ENCODE assay signal across 8 cellular contexts in the genomic region with DNA sequence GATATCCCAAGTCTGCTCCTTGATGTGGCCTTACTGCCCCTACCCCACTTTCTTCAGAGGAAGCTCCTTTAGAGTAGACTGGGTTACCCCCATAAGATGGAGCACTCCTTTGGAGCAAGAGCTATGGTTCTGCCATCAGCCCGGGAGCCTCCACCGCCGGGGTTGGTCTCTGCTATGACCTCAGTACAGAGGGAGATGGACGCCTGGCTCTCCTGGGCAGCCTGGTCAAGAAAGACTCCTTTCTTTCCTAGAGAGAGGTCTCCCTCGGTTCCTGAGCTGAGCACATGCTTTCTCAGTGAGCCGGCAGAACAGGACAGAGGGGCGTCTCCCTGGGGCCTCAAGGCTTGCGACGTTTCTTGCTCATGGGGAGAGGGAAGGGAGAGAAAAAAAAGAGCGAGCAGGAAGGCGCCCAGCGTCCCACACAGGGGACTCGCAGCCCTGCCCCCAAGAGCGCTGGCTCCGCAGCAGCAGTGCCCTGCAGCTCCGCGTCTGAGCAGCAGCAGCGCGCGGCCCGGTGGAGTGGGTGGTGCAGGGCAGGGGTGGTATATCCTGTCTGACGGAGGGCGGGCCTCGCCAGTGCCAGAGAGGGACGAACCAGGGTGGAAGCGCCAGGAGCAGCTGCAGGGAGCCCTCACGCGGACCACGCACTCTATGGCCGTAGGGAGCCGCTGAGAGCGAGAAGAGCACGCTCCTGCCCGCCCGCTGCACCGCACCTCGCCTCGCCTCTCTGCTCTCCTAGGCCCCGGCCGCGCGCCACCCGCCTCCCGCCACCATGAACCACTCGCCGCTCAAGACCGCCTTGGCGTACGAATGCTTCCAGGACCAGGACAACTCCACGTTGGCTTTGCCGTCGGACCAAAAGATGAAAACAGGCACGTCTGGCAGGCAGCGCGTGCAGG. TPM values are rescaled to one million over a fixed set of nuclear protein-coding genes. Genes with fewer than 3 reads are reported as not detected.
DNase-seq lines count a peak whose midpoint lies in the region; ATAC-seq and TF ChIP-seq lines count a peak whose summit lies in the region.

TSS of gene PKP1 (plus strand) at position 576 of the 899 bp plus-strand sequence. CDS start at position 773, 197 bp downstream.

- intact Hi-C loops in colonic mucosa (cut with DNase I) (no loop called here), upper lobe of right lung (cut with DNase I) (no loop called here)

- H3K9me3 ChIP-seq in colonic mucosa (no peaks in the 10 kb centered on the region), upper lobe of right lung (no peaks in the 10 kb centered on the region)

- H3K36me3 ChIP-seq in colonic mucosa = no peaks in the 10 kb centered on the region
- H3K36me3 ChIP-seq in upper lobe of right lung = no peaks in the 10 kb centered on the region

- peak within 1 kb of the TSS in 1 of 2 donors; percentile 20 for H3K9ac ChIP-seq in colonic mucosa (ENCODE audit: low read depth in 2 of 2, low read length in 2 of 2)

- no peak within 1 kb of the TSS for H3K4me3 ChIP-seq in colonic mucosa
- H3K4me3 ChIP-seq in upper lobe of right lung = peak within 1 kb of the TSS; percentile 12

- no peak for TF ChIP-seq CTCF in colonic mucosa (IDR thresholded peaks at IDR 0.05)
- no peak for TF ChIP-seq CTCF in upper lobe of right lung (IDR thresholded peaks at IDR 0.05)

- H3K27me3 ChIP-seq in colonic mucosa (peaks cover 23% of the 10 kb centered on the region), upper lobe of right lung (peaks cover 27% of the 10 kb centered on the region)

- ATAC-seq in upper lobe of right lung = peak; percentile 80

- DNase-seq in stimulated activated CD4-positive, alpha-beta T cell treated with anti-CD3 and anti-CD28 coated beads, Interleukin-12 subunit alpha, Interleukin-12 subunit beta, amount 100 ng/mL, for 4 hours = peak; percentile 7
- no peak for DNase-seq in stimulated activated CD4-positive, alpha-beta T cell treated with anti-CD3 and anti-CD28 coated beads, Interleukin-4, amount 100 ng/mL, for 24 hours
- DNase-seq in colonic mucosa (peak; percentile 69), mesenteric fat pad (ENCODE audit: low spot score) (no peak), upper lobe of right lung (peak; percentile 74), NCI-H748 treated with DMSO at 0.1 percent for 48 hours (lab: John Stamatoyannopoulos, UW) (no peak), cortex of kidney (lab: John Stamatoyannopoulos, UW) (no peak), NCI-H1105 (lab: John Stamatoyannopoulos, UW) (no peak)

- peaks cover 8% of the 10 kb centered on the region for H3K4me1 ChIP-seq in colonic mucosa
- H3K4me1 ChIP-seq in upper lobe of right lung = no peaks in the 10 kb centered on the region

- H3K27ac ChIP-seq in colonic mucosa (no peak within 1 kb of the TSS), upper lobe of right lung (no peak within 1 kb of the TSS)

RNA-seq across cellular contexts. Expression of gene PKP1, which starts in this region (rescaled TPM):
- total RNA-seq in colonic mucosa = under 1 TPM; 0.54 to 0.74 TPM
- total RNA-seq in mesenteric fat pad = 11.5 TPM
- total RNA-seq in upper lobe of right lung = 0.69 TPM

Comparison
In these comparisons a context has a peak if more than half of its experiments do, and no peak if none do; other contexts are left out.
1. Peak in DNase-seq in colonic mucosa; RNA of the gene not detected or under 1 TPM.
2. Peak in DNase-seq, ATAC-seq and H3K4me3 ChIP-seq in upper lobe of right lung; RNA of the gene not detected or under 1 TPM.